1 cellular context compared by ENCODE assay signal in genomic region chr16:1010815-1011214, GRCh38.
TF ChIP-seq lines count a peak whose summit lies in the region.

No MANE protein-coding gene starts in this region.

TF ChIP-seq in H1, 55 proteins besides CTCF, POLR2A, EP300 and RAD21:
- TF ChIP-seq KDM1A (IDR thresholded peaks at IDR 0.05; ENCODE audit: borderline replicate concordance, low read length) (no peak), RFX5 (IDR thresholded peaks at IDR 0.05; ENCODE audit: borderline replicate concordance, low read depth, low read length) (no peak), BCL11A (IDR thresholded peaks at IDR 0.05; ENCODE audit: low read depth in 2 of 2, low read length in 2 of 2) (no peak), SP2 (IDR thresholded peaks at IDR 0.05; ENCODE audit: low read length) (no peak), USF2 (IDR thresholded peaks at IDR 0.05; ENCODE audit: low read length) (no peak), PHF8 (conservative IDR thresholded peaks at IDR 0.05; ENCODE audit: low read depth, low read length) (no peak), TBP (IDR thresholded peaks at IDR 0.05; ENCODE audit: low read depth, low read length) (no peak), TCF12 (IDR thresholded peaks at IDR 0.05; ENCODE audit: low read depth, low read length) (no peak), POU5F1 (IDR thresholded peaks at IDR 0.05; ENCODE audit: low read depth, low read length) (no peak), ATF2 (IDR thresholded peaks at IDR 0.05; ENCODE audit: low read length) (no peak), CHD2 (IDR thresholded peaks at IDR 0.05; ENCODE audit: low read length) (no peak), RNF2 (IDR thresholded peaks at IDR 0.05; ENCODE audit: borderline replicate concordance, low read depth, low read length, missing control alignments, poor library complexity, severe bottlenecking) (no peak)
